23 cellular contexts compared by ENCODE assay signal in the genomic region with DNA sequence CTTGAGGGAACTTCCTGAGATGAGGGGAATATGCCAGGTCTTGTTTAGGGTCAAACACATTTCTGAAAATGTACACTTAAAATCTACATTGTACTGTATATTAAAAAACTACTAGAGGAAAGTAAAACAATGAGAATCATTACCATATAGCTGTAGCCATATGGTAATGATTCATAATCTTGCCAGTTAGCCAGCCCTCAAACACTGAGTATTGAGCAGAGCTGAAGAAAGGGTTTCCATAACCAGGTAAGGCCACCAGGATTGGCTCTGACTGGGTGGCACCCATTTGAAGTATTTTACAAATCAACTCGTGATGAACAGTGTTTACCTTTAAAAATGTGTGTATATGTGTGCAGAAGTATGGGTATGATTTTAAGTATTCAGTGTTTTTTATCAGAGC.
A peak's percentile ranks its signal among the peaks of the same experiment; 100 is the strongest.
DNase-seq lines count a peak whose midpoint lies in the region; ATAC-seq and TF ChIP-seq lines count a peak whose summit lies in the region.
"Had no signal": no experiment of that assay in that cellular context is flagged by ENCODE, and none has a peak within 500 bp of the region (broad histone marks: within the 10 kb centered on the region; RNA-seq: fewer than 3 reads in every experiment).

No MANE protein-coding gene starts in this region.

- H3K9me2 ChIP-seq in PC-3 (replicated peaks; ENCODE audit: low read length) = no peaks in the 10 kb centered on the region

- no peaks in the 10 kb centered on the region for H3K27me3 ChIP-seq in A673 (replicated peaks; ENCODE audit: insufficient read depth, low read depth, low read length, poor library complexity)
- no peaks in the 10 kb centered on the region for H3K27me3 ChIP-seq in PC-3 (ENCODE audit: low read length)
- no peaks in the 10 kb centered on the region for H3K27me3 ChIP-seq in right cardiac atrium (ENCODE audit: control insufficient read depth, insufficient read depth)
- no peaks in the 10 kb centered on the region for H3K27me3 ChIP-seq in endodermal cell (ENCODE audit: control insufficient read depth, insufficient read depth, low read length, poor library complexity, severe bottlenecking)
- H3K27me3 ChIP-seq: adrenal gland, neutrophil, right lobe of liver, tibial artery had no signal

- peaks cover 20% of the 10 kb centered on the region for H3K36me3 Mint-ChIP-seq in activated CD4-positive, alpha-beta T cell treated with anti-CD3 and anti-CD28 coated beads for 36 hours (ENCODE audit: low read depth)
- peaks cover 13% of the 10 kb centered on the region for H3K36me3 Mint-ChIP-seq in endothelial cell (ENCODE audit: low read depth, unreplicated experiment)
- peaks cover 61% of the 10 kb centered on the region for H3K36me3 Mint-ChIP-seq in endodermal cell (ENCODE audit: low read depth)

- POLR2A ChIA-PET in activated CD4-positive, alpha-beta T cell treated with anti-CD3 and anti-CD28 coated beads for 36 hours (lab: Charles Lee) = interaction anchor here (0.6 to 0.9 kb wide), 2 partner anchors 12 to 640 kb away, joined by 3 to 4 read pairs; no protein-coding TSS in a partner anchor
- POLR2A ChIA-PET in A673 (lab: Charles Lee; ENCODE audit: low non-redundant PET) (no interaction called here), PC-3 (lab: Charles Lee; ENCODE audit: unreplicated experiment) (no interaction called here)

- H3K36me3 ChIP-seq in A673 (ENCODE audit: insufficient read depth, low read length, poor library complexity, severe bottlenecking) = peaks cover 23% of the 10 kb centered on the region
- peaks cover 10% of the 10 kb centered on the region for H3K36me3 ChIP-seq in PC-3 (ENCODE audit: low read depth, low read length)
- peaks cover 54% of the 10 kb centered on the region for H3K36me3 ChIP-seq in endodermal cell (ENCODE audit: control insufficient read depth, insufficient read depth, low read length)
- H3K36me3 ChIP-seq: adrenal gland, neutrophil, right lobe of liver had no signal

- H3K27ac ChIP-seq in A673 (ENCODE audit: low read depth, low read length, poor library complexity, severe bottlenecking) (peak overlapping the region; percentile 20), PC-3 (ENCODE audit: low read length) (peak overlapping the region; percentile 22; the same call in 1 of the 2 replicates), right cardiac atrium (ENCODE audit: low read length) (no peak overlapping the region), endodermal cell (ENCODE audit: low read depth, low read length) (no peak overlapping the region)
- H3K27ac ChIP-seq: adrenal gland, neutrophil, right lobe of liver, SK-N-MC, tibial artery had no signal

- H3K4me3 Mint-ChIP-seq in activated CD4-positive, alpha-beta T cell treated with anti-CD3 and anti-CD28 coated beads for 36 hours = no peak overlapping the region
- H3K4me3 Mint-ChIP-seq in endothelial cell (ENCODE audit: unreplicated experiment) = peak overlapping the region; percentile 70
- no peak overlapping the region for H3K4me3 Mint-ChIP-seq in endodermal cell
- H3K4me3 Mint-ChIP-seq: CD4-positive, alpha-beta T cell; dendritic cell treated with granulocyte-macrophage colony-stimulating factor and Interleukin-4, amounts not matched to agents 40 ng/mL and 50 ng/mL, for 4 days had no signal

- H3K27me3 Mint-ChIP-seq in activated CD4-positive, alpha-beta T cell treated with anti-CD3 and anti-CD28 coated beads for 36 hours = no peaks in the 10 kb centered on the region
- H3K27me3 Mint-ChIP-seq in endothelial cell (ENCODE audit: unreplicated experiment) (no peaks in the 10 kb centered on the region), endodermal cell (ENCODE audit: insufficient read depth) (no peaks in the 10 kb centered on the region)
- H3K27me3 Mint-ChIP-seq: CD4-positive, alpha-beta T cell; dendritic cell treated with granulocyte-macrophage colony-stimulating factor and Interleukin-4, amounts not matched to agents 40 ng/mL and 50 ng/mL, for 4 days had no signal

- ATAC-seq in activated CD4-positive, alpha-beta T cell treated with anti-CD3 and anti-CD28 coated beads for 36 hours = peak; percentile 66
- ATAC-seq in PC-3 (no peak), right cardiac atrium (no peak)
- ATAC-seq: K562, right lobe of liver had no signal

- CTCF ChIA-PET in activated CD4-positive, alpha-beta T cell treated with anti-CD3 and anti-CD28 coated beads for 36 hours (lab: Charles Lee) = no interaction called here
- CTCF ChIA-PET in A673 (lab: Charles Lee) = no interaction called here
- CTCF ChIA-PET in PC-3 (lab: Charles Lee) = no interaction called here

- H3F3A ChIP-seq in PC-3 (ENCODE audit: low read length, unreplicated experiment) = peaks cover 6% of the 10 kb centered on the region

- BruUV-seq in A673 (replicated peaks; lab: Mats Ljungman, UMichigan) (no TSS peak), PC-3 (replicated peaks; lab: Mats Ljungman, UMichigan) (no TSS peak)

- H3K9me3 ChIP-seq in A673 (ENCODE audit: low read depth, low read length, poor library complexity, severe bottlenecking) (peaks cover 4% of the 10 kb centered on the region), PC-3 (ENCODE audit: low read length) (no peaks in the 10 kb centered on the region), right cardiac atrium (ENCODE audit: control insufficient read depth, low read length) (no peaks in the 10 kb centered on the region), endodermal cell (ENCODE audit: control insufficient read depth, low read length) (peaks cover 18% of the 10 kb centered on the region)
- H3K9me3 ChIP-seq: adrenal gland, neutrophil, right lobe of liver, tibial artery had no signal

- H3K4me1 Mint-ChIP-seq in activated CD4-positive, alpha-beta T cell treated with anti-CD3 and anti-CD28 coated beads for 36 hours = peaks cover 30% of the 10 kb centered on the region
- H3K4me1 Mint-ChIP-seq in endothelial cell (ENCODE audit: unreplicated experiment) = peaks cover 3% of the 10 kb centered on the region
- peaks cover 3% of the 10 kb centered on the region for H3K4me1 Mint-ChIP-seq in endodermal cell

- no peak overlapping the region for H3K4me2 ChIP-seq in PC-3 (ENCODE audit: low read length)

- H3K4me1 ChIP-seq in A673 (ENCODE audit: insufficient read depth, low read length, poor library complexity, severe bottlenecking) (peaks cover 28% of the 10 kb centered on the region), PC-3 (ENCODE audit: insufficient read depth, low read length) (peaks cover 24% of the 10 kb centered on the region), right cardiac atrium (ENCODE audit: control insufficient read depth, insufficient read depth, low read length) (no peaks in the 10 kb centered on the region), endodermal cell (ENCODE audit: control insufficient read depth, insufficient read depth, low read length) (no peaks in the 10 kb centered on the region)
- H3K4me1 ChIP-seq: right lobe of liver had no signal

- H3K27ac Mint-ChIP-seq in activated CD4-positive, alpha-beta T cell treated with anti-CD3 and anti-CD28 coated beads for 36 hours = no peak overlapping the region
- no peak overlapping the region for H3K27ac Mint-ChIP-seq in endothelial cell (ENCODE audit: unreplicated experiment)
- no peak overlapping the region for H3K27ac Mint-ChIP-seq in endodermal cell
- H3K27ac Mint-ChIP-seq: CD4-positive, alpha-beta T cell; dendritic cell treated with granulocyte-macrophage colony-stimulating factor and Interleukin-4, amounts not matched to agents 40 ng/mL and 50 ng/mL, for 4 days had no signal

- 91% methylated on average over 1 of the region's 1 CpG for WGBS in right cardiac atrium
- 100% methylated on average over 1 of the region's 1 CpG; no CpG with 5 or more reads in 1 of the 2 experiments for WGBS in endodermal cell (ENCODE audit: insufficient coverage in 1 of 2, insufficient read length in 1 of 2), 2 experiments

- no peaks in the 10 kb centered on the region for H3K79me2 ChIP-seq in PC-3 (ENCODE audit: low read length)

- intact Hi-C loops in activated CD4-positive, alpha-beta T cell treated with anti-CD3 and anti-CD28 coated beads for 36 hours (cut with DNase I, micrococcal nuclease) = loop anchor here in 1 of 2 experiments (5.0 to 10.0 kb wide), 2 partner anchors 123 to 580 kb away; a partner anchor contains a TSS
- intact Hi-C loops in A673 (cut with micrococcal nuclease; ENCODE audit: unreplicated experiment) = no loop called here
- intact Hi-C loops in PC-3 (cut with micrococcal nuclease) = no loop called here
- intact Hi-C loops in right cardiac atrium (cut with DNase I) = no loop called here

- H2AFZ ChIP-seq in PC-3 (ENCODE audit: low read length) = no peak overlapping the region

- H3K4me3 ChIP-seq in A673 (ENCODE audit: low read depth, low read length, poor library complexity, severe bottlenecking) (no peak overlapping the region), PC-3 (ENCODE audit: low read length) (no peak overlapping the region), right cardiac atrium (ENCODE audit: low read length) (no peak overlapping the region), endodermal cell (ENCODE audit: low read length) (no peak overlapping the region)
- H3K4me3 ChIP-seq: adrenal gland, K562, right lobe of liver, SK-N-MC, tibial artery had no signal

- no peak for DNase-seq in activated CD4-positive, alpha-beta T cell treated with anti-CD3 and anti-CD28 coated beads for 36 hours
- no peak for DNase-seq in activated CD4-positive, alpha-beta T cell treated with anti-CD3 and anti-CD28 coated beads, Interleukin-2, amount 50 U/mL, for 1 hour
- DNase-seq in A673 (ENCODE audit: low spot score) (no peak), PC-3 (no peak), endothelial cell (ENCODE audit: low spot score) (no peak), Kasumi-1 (lab: John Stamatoyannopoulos, UW) (no peak), right cardiac atrium (no peak), endodermal cell (no peak)
- DNase-seq: activated CD8-positive, alpha-beta memory T cell treated with anti-CD3 and anti-CD28 coated beads, Interleukin-2, amount 50 U/mL, for 48 hours; adrenal gland; CD4-positive, alpha-beta T cell; NCI-H1105 treated with DMSO at 0.1 percent for 48 hours; NCI-H187 treated with DMSO at 0.1 percent for 48 hours; NCI-H2171; NCI-H82; posterior cingulate gyrus; right lobe of liver; stimulated activated CD8-positive, alpha-beta memory T cell treated with anti-CD3 and anti-CD28 coated beads, Interleukin-4, amount 100 ng/mL, for 48 hours; tibial artery had no signal

- no peaks in the 10 kb centered on the region for H3K9me3 Mint-ChIP-seq in activated CD4-positive, alpha-beta T cell treated with anti-CD3 and anti-CD28 coated beads for 36 hours (ENCODE audit: low read depth)
- H3K9me3 Mint-ChIP-seq in endothelial cell (ENCODE audit: unreplicated experiment) (no peaks in the 10 kb centered on the region), endodermal cell (peaks cover 5% of the 10 kb centered on the region)
- H3K9me3 Mint-ChIP-seq: CD4-positive, alpha-beta T cell; dendritic cell treated with granulocyte-macrophage colony-stimulating factor and Interleukin-4, amounts not matched to agents 40 ng/mL and 50 ng/mL, for 4 days had no signal

- TF ChIP-seq CTCF in A673 (conservative IDR thresholded peaks at IDR 0.05; ENCODE audit: low read depth, low read length) (no peak), PC-3 (conservative IDR thresholded peaks at IDR 0.05; ENCODE audit: low read depth, low read length) (no peak), endothelial cell (IDR thresholded peaks at IDR 0.05; ENCODE audit: unreplicated experiment) (no peak), endodermal cell (conservative IDR thresholded peaks at IDR 0.05) (no peak)

- no peak overlapping the region for H3K9ac ChIP-seq in PC-3 (ENCODE audit: low read length)
- no peak overlapping the region for H3K9ac ChIP-seq in endodermal cell (ENCODE audit: extremely low read depth, low read length, poor library complexity, severe bottlenecking)

- H4K20me1 ChIP-seq in PC-3 (ENCODE audit: low read length) = 0 out of 2 replicates have a peak, but pooled peaks cover 4% of the 10 kb centered on the region

Comparison
In these comparisons a context has a peak if more than half of its experiments do, and no peak if none do; other contexts are left out.
1. H3K27ac ChIP-seq: peak in A673 (single experiment) and PC-3 (single experiment); none in right cardiac atrium (single experiment) and endodermal cell (single experiment).